In the genomic region with DNA sequence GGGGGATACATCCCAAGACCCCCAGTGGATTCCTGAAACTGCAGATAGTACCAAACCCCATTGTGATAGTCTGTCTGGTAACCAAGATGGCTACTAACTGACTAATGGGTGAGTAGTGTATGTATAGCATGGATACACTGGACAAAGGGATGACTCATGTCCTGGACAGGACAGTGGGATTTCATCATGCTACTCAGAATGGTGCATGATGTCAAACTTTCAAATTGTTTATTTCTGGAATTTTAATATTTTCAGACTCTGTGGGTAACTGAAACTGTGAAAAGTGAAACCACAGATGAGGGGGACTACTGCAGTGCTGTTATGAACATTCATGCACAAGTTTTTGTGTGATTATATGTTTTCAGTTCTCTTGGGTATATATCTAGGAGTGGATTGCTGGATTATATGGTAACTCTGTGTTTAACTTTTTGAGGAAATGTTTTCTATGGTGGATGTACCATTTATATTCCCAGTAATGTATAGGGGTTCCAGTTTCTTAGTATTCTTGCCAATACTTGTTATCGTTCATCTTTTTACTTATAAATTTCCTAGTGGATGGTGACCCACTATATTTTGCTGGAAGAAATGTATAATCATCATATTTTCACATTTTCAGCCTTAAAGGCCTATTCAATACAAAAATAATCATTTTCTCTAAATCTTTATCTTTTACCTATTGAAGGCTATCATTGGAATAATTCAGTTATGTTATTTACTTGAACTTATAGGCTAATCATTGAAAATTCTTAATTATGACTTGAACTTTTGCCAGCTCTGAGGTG, we compare ENCODE assay signal across 10 cellular contexts.
DNase-seq lines count a peak whose midpoint lies in the region; ATAC-seq, FAIRE-seq and TF ChIP-seq lines count a peak whose summit lies in the region.
"Had no signal": no experiment of that assay in that cellular context is flagged by ENCODE, and none has a peak within 500 bp of the region (broad histone marks: within the 10 kb centered on the region; RNA-seq: fewer than 3 reads in every experiment).

No MANE protein-coding gene starts in this region.

- peaks cover 28% of the 10 kb centered on the region for H3K9me3 Mint-ChIP-seq in mesothelial cell of epicardium

- H2BK15ac ChIP-seq in neuronal stem cell (ENCODE audit: low read length) = no peak overlapping the region

- peak overlapping the region; percentile 71 for H3K27ac ChIP-seq in AG04450 (ENCODE audit: low read depth, low read length)
- peak overlapping the region; percentile 53 for H3K27ac ChIP-seq in endothelial cell of umbilical vein (ENCODE audit: insufficient read depth, low read depth, low read length)
- H3K27ac ChIP-seq in transverse colon = no peak overlapping the region
- H3K27ac ChIP-seq in neuronal stem cell (replicated peaks; ENCODE audit: low read length) = no peak overlapping the region
- H3K27ac ChIP-seq: skin epidermis had no signal

- peaks cover 15% of the 10 kb centered on the region for H3K4me1 Mint-ChIP-seq in mesothelial cell of epicardium

- H3K18ac ChIP-seq in neuronal stem cell (ENCODE audit: low read length) = no peak overlapping the region

- H3K27ac Mint-ChIP-seq in mesothelial cell of epicardium = no peak overlapping the region

- H2AFZ ChIP-seq in endothelial cell of umbilical vein (ENCODE audit: low read depth, low read length) (peak overlapping the region; percentile 53), neuronal stem cell (ENCODE audit: low read length) (no peak overlapping the region)

- ATAC-seq in GM21381 (IDR thresholded peaks at IDR 0.05; ENCODE audit: unreplicated experiment) (peak; percentile 72), HG03571 (IDR thresholded peaks at IDR 0.05; ENCODE audit: unreplicated experiment) (peak; percentile 83), mucosa of descending colon (no peak)

- no peak overlapping the region for H3K4me3 ChIP-seq in AG04450 (ENCODE audit: low read depth, low read length)
- no peak overlapping the region for H3K4me3 ChIP-seq in endothelial cell of umbilical vein (replicated peaks in 1 of 3; ENCODE audit: insufficient read depth in 1 of 3, low read depth in 1 of 3, low read length in 3 of 3)
- H3K4me3 ChIP-seq in transverse colon = no peak overlapping the region
- H3K4me3 ChIP-seq in mucosa of descending colon = no peak overlapping the region
- no peak overlapping the region for H3K4me3 ChIP-seq in neuronal stem cell (ENCODE audit: low read length in 2 of 2)
- H3K4me3 ChIP-seq: skin epidermis had no signal

- H3K79me2 ChIP-seq in endothelial cell of umbilical vein (ENCODE audit: control insufficient read depth, insufficient read depth, low read length) = no peaks in the 10 kb centered on the region

- no peak overlapping the region for H4K91ac ChIP-seq in neuronal stem cell (ENCODE audit: low read depth, low read length, poor library complexity)

- no peak overlapping the region for H3K4ac ChIP-seq in neuronal stem cell (ENCODE audit: low read length)

- H3K9me3 ChIP-seq in AG04450 (ENCODE audit: control insufficient read depth, insufficient read depth, low read length) (no peaks in the 10 kb centered on the region), endothelial cell of umbilical vein (replicated peaks; ENCODE audit: control insufficient read depth, insufficient read depth, low read length) (no peaks in the 10 kb centered on the region), transverse colon (no peaks in the 10 kb centered on the region), mucosa of descending colon (peaks cover 5% of the 10 kb centered on the region), neuronal stem cell (replicated peaks in 1 of 2; ENCODE audit: control insufficient read depth in 2 of 2, insufficient read depth in 1 of 2, low read depth in 1 of 2, low read length in 2 of 2) (peaks cover 0 to 4% of the 10 kb centered on the region in 2 donors)

- no peak overlapping the region for H2BK120ac ChIP-seq in neuronal stem cell (ENCODE audit: low read depth, low read length)

- POLR2A ChIA-PET in AG04450 (lab: Yijun Ruan, JAX) (no interaction called here), endothelial cell of umbilical vein (lab: Charles Lee) (no interaction called here)

- H3K36me3 ChIP-seq in endothelial cell of umbilical vein (ENCODE audit: control insufficient read depth in 2 of 2, extremely low read depth in 1 of 2, insufficient read depth in 2 of 2, low read length in 2 of 2) (no peaks in the 10 kb centered on the region), transverse colon (no peaks in the 10 kb centered on the region), mucosa of descending colon (ENCODE audit: low read depth) (no peaks in the 10 kb centered on the region), neuronal stem cell (replicated peaks in 1 of 2; ENCODE audit: control insufficient read depth in 2 of 2, insufficient read depth in 2 of 2, low read length in 2 of 2) (no peaks in the 10 kb centered on the region)

- no peak overlapping the region for H3K9ac ChIP-seq in endothelial cell of umbilical vein (replicated peaks; ENCODE audit: extremely low read depth, insufficient read depth, low read length)
- H3K9ac ChIP-seq in neuronal stem cell (ENCODE audit: low read depth, low read length, poor library complexity) = no peak overlapping the region

- no peaks in the 10 kb centered on the region for H3K27me3 Mint-ChIP-seq in mesothelial cell of epicardium (ENCODE audit: low read depth)

- H4K20me1 ChIP-seq in endothelial cell of umbilical vein (replicated peaks; ENCODE audit: control insufficient read depth, extremely low read depth, insufficient read depth, low read length) = no peaks in the 10 kb centered on the region

- H3K36me3 Mint-ChIP-seq in mesothelial cell of epicardium = peaks cover 6% of the 10 kb centered on the region

- H3K9me1 ChIP-seq in endothelial cell of umbilical vein (replicated peaks; ENCODE audit: control insufficient read depth, extremely low read depth, insufficient read depth, low read length) = no peaks in the 10 kb centered on the region

- no peak overlapping the region for H4K8ac ChIP-seq in neuronal stem cell (ENCODE audit: low read depth, low read length)

- no peak overlapping the region for H2AK5ac ChIP-seq in neuronal stem cell (ENCODE audit: low read depth, low read length)

- no peaks in the 10 kb centered on the region for H3K79me1 ChIP-seq in neuronal stem cell (ENCODE audit: low read depth, low read length)

- no peak overlapping the region for H2BK5ac ChIP-seq in neuronal stem cell (ENCODE audit: low read length)

- WGBS in transverse colon (ENCODE audit: low coverage in 1 of 2), 2 donors = 92 to 93% methylated on average over 1 of the region's 1 CpG
- no CpG with 5 or more reads among the region's 1 CpG for WGBS in neuronal stem cell (ENCODE audit: extremely low coverage in 2 of 2, insufficient read length in 2 of 2, insufficient replicate concordance in 1 of 2), 2 donors

- CTCF ChIA-PET in AG04450 (lab: Charles Lee) (no interaction called here), endothelial cell of umbilical vein (lab: Charles Lee) (no interaction called here)

- peak; percentile 83 for DNase-seq in AG04450 (ENCODE audit: low read depth, low spot score)
- DNase-seq in endothelial cell of umbilical vein (ENCODE audit: low read depth, low spot score) = peak; percentile 54
- DNase-seq in mesothelial cell of epicardium (ENCODE audit: low spot score in 2 of 2, unreplicated experiment in 2 of 2) = no peak
- DNase-seq in transverse colon = no peak
- no peak for DNase-seq in mucosa of descending colon
- DNase-seq in neuronal stem cell (ENCODE audit: low spot score) = no peak
- DNase-seq: DMS79 treated with DMSO at 0.1 percent for 48 hours had no signal

- TF ChIP-seq POLR2A in endothelial cell of umbilical vein (IDR thresholded peaks at IDR 0.05; ENCODE audit: low read depth, low read length) (no peak), transverse colon (IDR thresholded peaks at IDR 0.05) (no peak)

- H3K23ac ChIP-seq in neuronal stem cell (ENCODE audit: low read depth, low read length, poor library complexity) = no peak overlapping the region

- H3K4me2 ChIP-seq in endothelial cell of umbilical vein (ENCODE audit: insufficient read depth, low read length) (no peak overlapping the region), neuronal stem cell (ENCODE audit: insufficient read depth, low read length, poor library complexity, severe bottlenecking) (no peak overlapping the region)

- dilution Hi-C loops in endothelial cell of umbilical vein (cut with MboI; ENCODE audit: extremely low pct_ligation_motif_present, low sequenced_read_pairs) = no loop called here

- no peak overlapping the region for H3K14ac ChIP-seq in neuronal stem cell (ENCODE audit: low read length)

- no peaks in the 10 kb centered on the region for H3K4me1 ChIP-seq in endothelial cell of umbilical vein (ENCODE audit: control insufficient read depth, extremely low read depth, insufficient read depth, low read length)
- no peaks in the 10 kb centered on the region for H3K4me1 ChIP-seq in transverse colon
- H3K4me1 ChIP-seq in mucosa of descending colon (ENCODE audit: low read depth) = no peaks in the 10 kb centered on the region
- no peaks in the 10 kb centered on the region for H3K4me1 ChIP-seq in neuronal stem cell (ENCODE audit: control insufficient read depth in 2 of 2, insufficient read depth in 1 of 2, low read depth in 1 of 2, low read length in 2 of 2)

- FAIRE-seq in endothelial cell of umbilical vein (lab: Jason Lieb, UNC) = peak; percentile 55

- no peak for TF ChIP-seq EP300 in transverse colon (IDR thresholded peaks at IDR 0.05; ENCODE audit: low read depth)

- TF ChIP-seq CTCF in AG04450 (IDR thresholded peaks at IDR 0.05; ENCODE audit: low read depth, low read length) (no peak), endothelial cell of umbilical vein (IDR thresholded peaks at IDR 0.05; ENCODE audit: extremely low read depth in 1 of 2, insufficient read depth in 1 of 2, low read depth in 1 of 2, low read length in 2 of 2) (no peak), mesothelial cell of epicardium (IDR thresholded peaks at IDR 0.05; ENCODE audit: unreplicated experiment) (no peak), transverse colon (IDR thresholded peaks at IDR 0.05) (no peak), mucosa of descending colon (IDR thresholded peaks at IDR 0.05) (no peak)

- in situ Hi-C loops in transverse colon (cut with MboI; ENCODE audit: low pct_ligation_motif_present in 1 of 4, low pct_unique_long_range_greater_than_20kb in 1 of 4, low sequenced_read_pairs in 3 of 4) = no loop called here

- no peak overlapping the region for H2BK12ac ChIP-seq in neuronal stem cell (ENCODE audit: low read length)

- intact Hi-C loops in endothelial cell of umbilical vein (cut with micrococcal nuclease) (no loop called here), transverse colon (cut with DNase I; ENCODE audit: low total_unique reads) (no loop called here), mucosa of descending colon (cut with DNase I, micrococcal nuclease) (no loop called here)

- no peak overlapping the region for H3K4me3 Mint-ChIP-seq in mesothelial cell of epicardium

- TSS peak; percentile 72 for BruUV-seq in endothelial cell of umbilical vein (replicated peaks; lab: Mats Ljungman, UMichigan)

- H3K27me3 ChIP-seq in AG04450 (ENCODE audit: control insufficient read depth, insufficient read depth, low read length) (no peaks in the 10 kb centered on the region), endothelial cell of umbilical vein (ENCODE audit: control insufficient read depth in 2 of 2, insufficient read depth in 2 of 2, low read length in 2 of 2) (no peaks in the 10 kb centered on the region), transverse colon (no peaks in the 10 kb centered on the region), neuronal stem cell (ENCODE audit: control insufficient read depth in 3 of 3, insufficient read depth in 3 of 3, low read depth in 1 of 3, low read length in 3 of 3) (no peaks in the 10 kb centered on the region)

Comparison
In these comparisons a context has a peak if more than half of its experiments do, and no peak if none do; other contexts are left out.
1. DNase-seq: peak in AG04450 (single experiment) and endothelial cell of umbilical vein (single experiment); none in mesothelial cell of epicardium (0 of 2), transverse colon (single experiment), mucosa of descending colon (0 of 3) and neuronal stem cell (single experiment).
2. H3K27ac ChIP-seq: peak in AG04450 (single experiment) and endothelial cell of umbilical vein (single experiment); none in transverse colon (0 of 4) and neuronal stem cell (single experiment).